In the genomic region with DNA sequence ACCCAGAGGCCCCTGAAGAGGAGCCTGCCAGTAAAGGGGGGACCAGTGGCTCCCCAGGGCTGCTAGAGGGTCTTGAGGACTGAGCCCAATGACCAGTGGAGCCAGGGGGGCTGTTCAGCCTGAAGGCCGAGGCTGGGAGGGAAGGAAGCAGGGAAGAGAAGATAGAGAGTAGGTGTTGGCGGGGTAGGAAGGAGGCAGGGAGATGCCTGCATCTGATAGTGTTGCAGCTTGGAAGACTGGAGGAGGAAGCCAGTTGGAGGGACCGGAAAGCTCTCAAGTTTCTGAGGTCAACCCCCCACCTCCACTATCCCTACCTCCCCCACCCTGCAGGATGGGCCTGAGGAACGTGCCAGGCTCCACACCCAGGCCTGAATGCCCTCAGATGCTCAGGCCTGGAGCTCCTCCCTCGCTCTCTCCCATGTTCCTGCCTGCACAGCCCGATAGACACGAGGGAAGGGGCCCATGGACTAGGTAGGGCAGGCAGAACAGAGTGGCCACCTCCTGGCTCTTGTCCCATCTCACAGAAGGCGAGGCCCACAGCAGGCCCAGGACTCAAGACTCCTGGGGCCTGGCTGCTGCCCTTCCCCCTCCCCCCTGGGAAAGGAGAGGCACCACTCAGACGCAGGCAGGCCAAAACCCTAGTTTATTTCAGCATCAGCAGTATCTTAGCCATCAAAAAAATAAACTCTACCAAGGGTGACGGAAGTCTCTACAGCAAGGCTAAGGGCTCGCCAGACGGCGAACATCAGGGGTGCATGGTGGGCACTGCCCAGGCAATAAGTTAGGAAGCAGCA, we compare ENCODE assay signal across 1 cellular context.
TF ChIP-seq lines count a peak whose summit lies in the region.

No MANE protein-coding gene starts in this region.

TF ChIP-seq in H1, 55 proteins besides CTCF, POLR2A, EP300 and RAD21:
- TF ChIP-seq SIRT6 (IDR thresholded peaks at IDR 0.05; ENCODE audit: low read length): peak; percentile 61
- no peak for TF ChIP-seq TAF7 (optimal IDR thresholded peaks at IDR 0.05; ENCODE audit: borderline replicate concordance, low read depth, low read length)
- 0 out of 2 replicates have a peak, but pooled peaks have one; percentile 15 for TF ChIP-seq CREB1 (IDR thresholded peaks at IDR 0.05)
- no peak for TF ChIP-seq SAP30 (IDR thresholded peaks at IDR 0.05; ENCODE audit: insufficient read depth, insufficient replicate concordance, low read length)
- TF ChIP-seq SP1 (IDR thresholded peaks at IDR 0.05; ENCODE audit: low read depth, low read length): peak; percentile 41; the same call in 1 of the 2 replicates
- peak; percentile 88 for TF ChIP-seq POLR2AphosphoS5 (IDR thresholded peaks at IDR 0.05; ENCODE audit: low read depth, low read length)
